26 cellular contexts compared by ENCODE assay signal in the genomic region with DNA sequence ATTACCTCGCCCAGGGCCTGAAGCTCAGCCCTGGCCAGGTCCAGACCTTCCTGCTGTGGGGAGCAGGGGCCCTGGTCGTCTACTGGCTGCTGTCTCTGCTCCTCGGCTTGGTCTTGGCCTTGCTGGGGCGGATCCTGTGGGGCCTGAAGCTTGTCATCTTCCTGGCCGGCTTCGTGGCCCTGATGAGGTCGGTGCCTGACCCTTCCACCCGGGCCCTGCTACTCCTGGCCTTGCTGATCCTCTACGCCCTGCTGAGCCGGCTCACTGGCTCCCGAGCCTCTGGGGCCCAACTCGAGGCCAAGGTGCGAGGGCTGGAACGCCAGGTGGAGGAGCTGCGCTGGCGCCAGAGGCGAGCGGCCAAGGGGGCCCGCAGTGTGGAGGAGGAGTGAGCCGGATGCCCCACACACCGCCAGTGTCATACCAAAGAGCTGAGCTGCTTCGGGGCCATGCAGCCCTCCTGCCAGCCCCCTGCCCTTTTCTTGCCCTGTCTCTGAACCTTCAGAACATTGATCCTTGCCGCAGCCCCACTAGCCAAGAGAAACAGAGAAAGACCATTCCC. TPM values are rescaled to one million over a fixed set of nuclear protein-coding genes. Genes with fewer than 3 reads are reported as not detected.
DNase-seq lines count a peak whose midpoint lies in the region; ATAC-seq and TF ChIP-seq lines count a peak whose summit lies in the region.
"Had no signal": no experiment of that assay in that cellular context is flagged by ENCODE, and none has a peak within 500 bp of the region (broad histone marks: within the 10 kb centered on the region; RNA-seq: fewer than 3 reads in every experiment).

No MANE protein-coding gene starts in this region.

- CTCF ChIA-PET in RWPE1 (lab: Yijun Ruan, JAX), result interaction anchor here (0.5 to 0.6 kb wide), 3 partner anchors 73 to 336 kb away, joined by 3 to 5 read pairs (median 3); no protein-coding TSS in a partner anchor

- no peak for ATAC-seq in activated T-cell treated with anti-CD3 and anti-CD28 coated beads, Interleukin-2, amount 50 U/mL, for 72 hours (replicated peaks in 1 of 2)
- ATAC-seq: HCT116, PC-3 had no signal

- no peak for TF ChIP-seq POLR2A in spleen (IDR thresholded peaks at IDR 0.05)

- TF ChIP-seq CTCF in RWPE1 (conservative IDR thresholded peaks at IDR 0.05; ENCODE audit: low read depth) (no peak), brain (conservative IDR thresholded peaks at IDR 0.05) (no peak), nephron progenitor cell (IDR thresholded peaks at IDR 0.05) (no peak), spleen (IDR thresholded peaks at IDR 0.05 in 8 of 11, conservative IDR thresholded peaks at IDR 0.05 in 3 of 11) (no peak)

- peaks cover 22 to 67% (median 53%) of the 10 kb centered on the region in 6 donors for H3K4me1 ChIP-seq in spleen

- no peak overlapping the region for H3K4me3 ChIP-seq in spleen
- H3K4me3 ChIP-seq: SJSA1 had no signal

- POLR2A ChIA-PET in RWPE1 (lab: Yijun Ruan, JAX; ENCODE audit: low non-redundant PET), result no interaction called here

- peaks cover 25% of the 10 kb centered on the region for H3K36me3 Mint-ChIP-seq in brain
- H3K36me3 Mint-ChIP-seq in nephron progenitor cell (ENCODE audit: low read depth), result peaks cover 46% of the 10 kb centered on the region
- H3K36me3 Mint-ChIP-seq in activated T-cell treated with anti-CD3 and anti-CD28 coated beads, Interleukin-2, amount 50 U/mL, for 72 hours (ENCODE audit: insufficient read depth in 2 of 2), result peaks cover 9 to 14% of the 10 kb centered on the region in 2 donors

- H3K4me1 Mint-ChIP-seq in brain (peaks cover 49% of the 10 kb centered on the region), nephron progenitor cell (peaks cover 62% of the 10 kb centered on the region)
- H3K4me1 Mint-ChIP-seq in activated T-cell treated with anti-CD3 and anti-CD28 coated beads, Interleukin-2, amount 50 U/mL, for 72 hours (ENCODE audit: low read depth), result peaks cover 38% of the 10 kb centered on the region

- H3K4me3 Mint-ChIP-seq in brain (peak overlapping the region in 1 of 5 experiments; percentile 16), nephron progenitor cell (peak overlapping the region; percentile 14)
- H3K4me3 Mint-ChIP-seq in activated T-cell treated with anti-CD3 and anti-CD28 coated beads, Interleukin-2, amount 50 U/mL, for 72 hours, result no peak overlapping the region
- H3K4me3 Mint-ChIP-seq: CD4-positive, CD25-positive, alpha-beta regulatory T cell had no signal

- H3K9me3 Mint-ChIP-seq in brain (peaks cover 0 to 2% (median 0%) of the 10 kb centered on the region in 5 experiments), nephron progenitor cell (no peaks in the 10 kb centered on the region)
- H3K9me3 Mint-ChIP-seq in activated T-cell treated with anti-CD3 and anti-CD28 coated beads, Interleukin-2, amount 50 U/mL, for 72 hours, result no peaks in the 10 kb centered on the region
- H3K9me3 Mint-ChIP-seq: CD4-positive, CD25-positive, alpha-beta regulatory T cell; IgD-negative memory B cell had no signal

- no peaks in the 10 kb centered on the region for H3K9me3 ChIP-seq in spleen
- H3K9me3 ChIP-seq: SJSA1 had no signal

- H3K36me3 ChIP-seq in spleen, result peaks cover 8 to 44% (median 36%) of the 10 kb centered on the region in 6 donors

- H3K27me3 ChIP-seq in spleen (replicated peaks in 1 of 7), result peaks cover 0 to 31% (median 15%) of the 10 kb centered on the region in 7 donors
- H3K27me3 ChIP-seq: SJSA1 had no signal

- H3K27me3 Mint-ChIP-seq in brain (peaks cover 4% of the 10 kb centered on the region), nephron progenitor cell (ENCODE audit: low read depth, poor library complexity) (peaks cover 8% of the 10 kb centered on the region)
- peaks cover 18% of the 10 kb centered on the region for H3K27me3 Mint-ChIP-seq in activated T-cell treated with anti-CD3 and anti-CD28 coated beads, Interleukin-2, amount 50 U/mL, for 72 hours (ENCODE audit: low read depth)

- WGBS in spleen, 5 donors, result 88 to 96% (median 93%) methylated on average over 6 to 23 of the region's 23 CpGs

- DNase-seq in RWPE1 (ENCODE audit: low spot score), result no peak
- DNase-seq in nephron progenitor cell, result no peak
- DNase-seq in spleen, result peak; percentile 69
- DNase-seq in activated T-cell treated with anti-CD3 and anti-CD28 coated beads, Interleukin-2, amount 50 U/mL, for 72 hours, result no peak
- no peak for DNase-seq in stimulated activated naive CD4-positive, alpha-beta T cell (lab: John Stamatoyannopoulos, UW)
- no peak for DNase-seq in SK-N-DZ (ENCODE audit: low spot score)
- DNase-seq: CD4-positive, CD25-positive, alpha-beta regulatory T cell; DMS153; DND-41; Karpas-422; NCI-H1105; NCI-H1436 treated with DMSO at 0.1 percent for 48 hours; NCI-H187 treated with DMSO at 0.1 percent for 48 hours; NCI-H2171 treated with DMSO at 0.1 percent for 48 hours; NCI-H526; NK-92 treated with Interleukin-12 subunit alpha and Interleukin-12 subunit beta, amount 100 ng/mL, for 24 hours; PC-3; Right ventricle myocardium superior had no signal

- intact Hi-C loops in spleen (cut with DNase I; ENCODE audit: low total_unique reads), result no loop called here

- peak overlapping the region; percentile 70 for H3K27ac ChIP-seq in RWPE1
- H3K27ac ChIP-seq in spleen, result no peak overlapping the region
- H3K27ac ChIP-seq: HL-60, SJSA1 had no signal

- peak overlapping the region in 4 of 5 experiments; percentile 10 to 98 (median 46) for H3K27ac Mint-ChIP-seq in brain
- peak overlapping the region; percentile 92 for H3K27ac Mint-ChIP-seq in nephron progenitor cell
- H3K27ac Mint-ChIP-seq in activated T-cell treated with anti-CD3 and anti-CD28 coated beads, Interleukin-2, amount 50 U/mL, for 72 hours, result no peak overlapping the region
- H3K27ac Mint-ChIP-seq: CD4-positive, CD25-positive, alpha-beta regulatory T cell; IgD-negative memory B cell had no signal

RNA-seq across cellular contexts. Expression of a gene that starts 2.4 kb away (rescaled TPM):
- polyA plus RNA-seq in brain (ENCODE audit: insufficient read depth, low read depth, low replicate concordance) (113 TPM), spleen (10 to 100 TPM in 1 of 3 donors, 1 to 10 TPM in 2; 5.7 to 11.4 (median 7.1) TPM)
- total RNA-seq in spleen, result 10 to 100 TPM in 4 of 7 donors, 1 to 10 TPM in 3; 5.6 to 15.6 (median 13.0) TPM
- total RNA-seq in activated T-cell treated with anti-CD3 and anti-CD28 coated beads, Interleukin-2, amount 50 U/mL, for 72 hours, result 1 to 10 TPM; 2.4 to 3.5 TPM
- 206 and 314 TPM in 2 replicates for polyA plus RNA-seq in SK-N-DZ (2014; cell fraction: cytosol; rRNA removed)
- 775 and 968 TPM in 2 replicates for polyA plus RNA-seq in SK-N-DZ (2014; cell fraction: nucleus; rRNA removed)
- total RNA-seq: CD4-positive, CD25-positive, alpha-beta regulatory T cell had no signal
- polyA plus RNA-seq: CD4-positive, CD25-positive, alpha-beta regulatory T cell had no signal

RNA-seq across cellular contexts. Expression of a gene that starts 7.9 kb away (rescaled TPM):
- polyA plus RNA-seq in brain (ENCODE audit: insufficient read depth, low read depth, low replicate concordance), result 69.7 TPM
- total RNA-seq in spleen, result 100 to 1,000 TPM in 6 of 7 donors, 10 to 100 TPM in 1; 82.1 to 125 (median 109) TPM
- 10 to 100 TPM; 53.6 to 84.7 (median 84.5) TPM for polyA plus RNA-seq in spleen
- 10 to 100 TPM; 61.9 to 66.3 TPM for total RNA-seq in activated T-cell treated with anti-CD3 and anti-CD28 coated beads, Interleukin-2, amount 50 U/mL, for 72 hours
- polyA plus RNA-seq in SK-N-DZ (2014; cell fraction: cytosol; rRNA removed), result 32.4 and 34.1 TPM in 2 replicates
- polyA plus RNA-seq in SK-N-DZ (2014; cell fraction: nucleus; rRNA removed), result 12.8 and 16.7 TPM in 2 replicates

RNA-seq across cellular contexts. Expression of a gene that starts 15.5 kb away (rescaled TPM):
- 200 TPM for polyA plus RNA-seq in brain (ENCODE audit: insufficient read depth, low read depth, low replicate concordance)
- 10 to 100 TPM; 58.7 to 81.1 (median 73.4) TPM for total RNA-seq in spleen
- 10 to 100 TPM; 65.2 to 76.7 (median 66.4) TPM for polyA plus RNA-seq in spleen
- 100 to 1,000 TPM; 139 to 175 TPM for total RNA-seq in activated T-cell treated with anti-CD3 and anti-CD28 coated beads, Interleukin-2, amount 50 U/mL, for 72 hours
- polyA plus RNA-seq in SK-N-DZ (2014; cell fraction: cytosol; rRNA removed), result 123 and 160 TPM in 2 replicates
- 62.6 and 67.4 TPM in 2 replicates for polyA plus RNA-seq in SK-N-DZ (2014; cell fraction: nucleus; rRNA removed)

RNA-seq across cellular contexts. Expression of a gene that starts 30.1 kb away (rescaled TPM):
- polyA plus RNA-seq in brain (ENCODE audit: insufficient read depth, low read depth, low replicate concordance), result 11.9 TPM
- 100 to 1,000 TPM in 4 of 7 donors, 10 to 100 TPM in 3; 62.9 to 133 (median 114) TPM for total RNA-seq in spleen
- 100 to 1,000 TPM in 2 of 3 donors, 10 to 100 TPM in 1; 83.8 to 139 (median 115) TPM for polyA plus RNA-seq in spleen
- 1 to 10 TPM; 3.5 to 4.1 TPM for total RNA-seq in activated T-cell treated with anti-CD3 and anti-CD28 coated beads, Interleukin-2, amount 50 U/mL, for 72 hours
- 0.21 TPM in 1 of 2 replicates, not detected in the other for polyA plus RNA-seq in SK-N-DZ (2014; cell fraction: cytosol; rRNA removed)
- polyA plus RNA-seq in SK-N-DZ (2014; cell fraction: nucleus; rRNA removed), result not detected in 2 replicates
- total RNA-seq: PC-3 had no signal

RNA-seq across cellular contexts. Expression of a gene that starts 49.6 kb away (rescaled TPM):
- polyA plus RNA-seq in brain (ENCODE audit: insufficient read depth, low read depth, low replicate concordance) (0.63 TPM), spleen (10 to 100 TPM; 10.9 to 21.8 (median 20.3) TPM)
- 10 to 100 TPM; 13.4 to 47.6 (median 31.4) TPM for total RNA-seq in spleen
- total RNA-seq in activated T-cell treated with anti-CD3 and anti-CD28 coated beads, Interleukin-2, amount 50 U/mL, for 72 hours, result 100 to 1,000 TPM; 298 to 313 TPM
- polyA plus RNA-seq in SK-N-DZ (2014; cell fraction: cytosol; rRNA removed), result not detected in 2 replicates
- not detected in 2 replicates for polyA plus RNA-seq in SK-N-DZ (2014; cell fraction: nucleus; rRNA removed)
- total RNA-seq: A172, H4, PC-3 had no signal
- polyA plus RNA-seq: BJ had no signal
